In genomic region chr20:10492844-10493243, GRCh38 we compare ENCODE assay signal across 1 cellular context.
TF ChIP-seq lines count a peak whose summit lies in the region.

No MANE protein-coding gene starts in this region.

TF ChIP-seq in HCT116, 20 proteins besides CTCF, POLR2A, EP300 and RAD21 (continued from another document):
- TF ChIP-seq ZBTB33 (IDR thresholded peaks at IDR 0.05; ENCODE audit: extremely low read depth, insufficient replicate concordance, low read length), result no peak
- TF ChIP-seq ELF1 (IDR thresholded peaks at IDR 0.05; ENCODE audit: borderline replicate concordance, low read depth), result no peak
- TF ChIP-seq ZNF274 (IDR thresholded peaks at IDR 0.05; ENCODE audit: low read depth, low read length), result no peak
- TF ChIP-seq MAX (IDR thresholded peaks at IDR 0.05), result no peak
- no peak for TF ChIP-seq SRF (IDR thresholded peaks at IDR 0.05; ENCODE audit: low read depth)
- TF ChIP-seq ATF3 (IDR thresholded peaks at IDR 0.05), result no peak
- TF ChIP-seq POLR2AphosphoS5 (IDR thresholded peaks at IDR 0.05; ENCODE audit: low read depth, low read length), result no peak
- TF ChIP-seq ZFX (IDR thresholded peaks at IDR 0.05), result no peak
- no peak for TF ChIP-seq TCF7L2 (IDR thresholded peaks at IDR 0.05; ENCODE audit: borderline replicate concordance, extremely low read depth, insufficient read depth, insufficient read length)
